Comparison of ENCODE assay signal across 13 cellular contexts in the genomic region with DNA sequence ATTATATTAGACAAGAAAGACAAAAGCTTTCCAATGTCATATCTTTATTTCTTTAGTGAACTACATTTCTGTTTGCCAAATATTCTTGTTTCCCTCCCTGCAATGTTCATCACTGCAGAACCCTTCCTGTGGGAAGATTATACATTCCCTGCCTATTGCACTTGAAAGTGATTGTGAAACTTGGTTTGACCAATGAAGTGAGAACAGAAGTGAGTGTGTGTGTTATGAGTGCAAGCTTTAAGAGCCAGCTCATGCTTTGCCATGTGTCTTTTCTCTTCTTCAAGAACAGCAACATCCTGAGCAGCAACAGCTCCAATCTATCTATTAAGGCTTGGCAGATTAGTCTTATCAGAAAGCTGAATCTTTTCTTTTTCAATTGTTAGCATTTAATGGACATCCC. TPM values are rescaled to one million over a fixed set of nuclear protein-coding genes. Genes with fewer than 3 reads are reported as not detected.
DNase-seq lines count a peak whose midpoint lies in the region; ATAC-seq and TF ChIP-seq lines count a peak whose summit lies in the region.
"Had no signal": no experiment of that assay in that cellular context is flagged by ENCODE, and none has a peak within 500 bp of the region (broad histone marks: within the 10 kb centered on the region; RNA-seq: fewer than 3 reads in every experiment).

No MANE protein-coding gene starts in this region.

- H3K79me2 ChIP-seq in fibroblast of lung (ENCODE audit: control insufficient read depth, insufficient read depth, low read length), result no peaks in the 10 kb centered on the region
- H3K79me2 ChIP-seq: parathyroid adenoma had no signal

- no peaks in the 10 kb centered on the region for H4K20me1 ChIP-seq in fibroblast of lung (ENCODE audit: control insufficient read depth, extremely low read depth, insufficient read depth, low read length)

- H3K9me3 ChIP-seq in fibroblast of lung (ENCODE audit: control insufficient read depth, insufficient read depth, low read depth, low read length), result no peaks in the 10 kb centered on the region
- H3K9me3 ChIP-seq: upper lobe of left lung had no signal

- H3K4me3 ChIP-seq in fibroblast of lung (replicated peaks in 1 of 4; ENCODE audit: control extremely low read depth in 1 of 4, insufficient read depth in 1 of 4, low read depth in 3 of 4, low read length in 4 of 4), result no peak overlapping the region
- H3K4me3 ChIP-seq: PC-9, upper lobe of left lung had no signal

- H2AFZ ChIP-seq in fibroblast of lung (ENCODE audit: low read length), result no peak overlapping the region
- H2AFZ ChIP-seq: parathyroid adenoma, PC-9 had no signal

- no peaks in the 10 kb centered on the region for H3K36me3 ChIP-seq in fibroblast of lung (ENCODE audit: control insufficient read depth, insufficient read depth, low read length)
- H3K36me3 ChIP-seq: upper lobe of left lung had no signal

- H3K4me2 ChIP-seq in fibroblast of lung (ENCODE audit: extremely low read depth, insufficient read depth, low read length), result no peak overlapping the region
- H3K4me2 ChIP-seq: PC-9 had no signal

- peak; percentile 51 for ATAC-seq in GM21447 (IDR thresholded peaks at IDR 0.05; ENCODE audit: unreplicated experiment)
- ATAC-seq in HG03378 (IDR thresholded peaks at IDR 0.05; ENCODE audit: unreplicated experiment), result peak; percentile 62

- H3K4me1 ChIP-seq in fibroblast of lung (ENCODE audit: control insufficient read depth, extremely low read depth, insufficient read depth, low read length), result no peaks in the 10 kb centered on the region
- H3K4me1 ChIP-seq: parathyroid adenoma, upper lobe of left lung had no signal

- H3K27me3 ChIP-seq in fibroblast of lung (ENCODE audit: control insufficient read depth, insufficient read depth, low read length), result no peaks in the 10 kb centered on the region
- H3K27me3 ChIP-seq: upper lobe of left lung had no signal

- DNase-seq in GM04504 (ENCODE audit: low read depth) (peak; percentile 23), fibroblast of lung (ENCODE audit: low read depth in 2 of 2) (peak; percentile 25 to 91), pons (ENCODE audit: low spot score) (no peak), HuH-7 (ENCODE audit: low spot score) (no peak), KG1 (lab: John Stamatoyannopoulos, UW) (no peak)
- DNase-seq in activated CD4-positive, alpha-beta T cell treated with anti-CD3 and anti-CD28 coated beads for 48 hours, result no peak
- DNase-seq: activated naive CD4-positive, alpha-beta T cell treated with anti-CD3 and anti-CD28 coated beads for 36 hours; NCI-H1436; PC-9; upper lobe of left lung had no signal

- H3K9ac ChIP-seq in fibroblast of lung (ENCODE audit: insufficient read depth, low read length), result no peak overlapping the region
- H3K9ac ChIP-seq: parathyroid adenoma had no signal

- no peak overlapping the region for H3K27ac ChIP-seq in fibroblast of lung (ENCODE audit: insufficient read depth, low read length)
- H3K27ac ChIP-seq: parathyroid adenoma, PC-9, upper lobe of left lung had no signal

- no peak for TF ChIP-seq CTCF in fibroblast of lung (conservative IDR thresholded peaks at IDR 0.05 in 1 of 2, IDR thresholded peaks at IDR 0.05 in 1 of 2; ENCODE audit: low read depth in 1 of 2, low read length in 2 of 2)

RNA-seq across cellular contexts. Expression of gene UBE2E3, which starts 42.0 kb away (rescaled TPM):
- 43.1 and 57.5 TPM in 2 replicates for total RNA-seq in fibroblast of lung
- polyA plus RNA-seq in fibroblast of lung, result 138 TPM in 2 replicates
- 96.8 and 128 TPM in 2 replicates for polyA plus RNA-seq in fibroblast of lung (2012)
- 27.4 and 56.4 TPM in 2 replicates for polyA minus RNA-seq in fibroblast of lung (ENCODE audit: low replicate concordance)

Comparison
In these comparisons a context has a peak if more than half of its experiments do, and no peak if none do; other contexts are left out.
1. DNase-seq: peak in GM04504 (single experiment) and fibroblast of lung (2 of 2); none in pons (single experiment), HuH-7 (single experiment), activated CD4-positive, alpha-beta T cell treated with anti-CD3 and anti-CD28 coated beads for 48 hours (single experiment) and KG1 (single experiment).